ENCODE assay signal across 8 cellular contexts in genomic region chr6:72522735-72523141, GRCh38.
DNase-seq lines count a peak whose midpoint lies in the region; ATAC-seq and TF ChIP-seq lines count a peak whose summit lies in the region.

No MANE protein-coding gene starts in this region.

- H3K27me3 Mint-ChIP-seq in activated naive CD4-positive, alpha-beta T cell treated with anti-CD3 and anti-CD28 coated beads, Interleukin-2, amount 10 ng/mL, durations not matched to agents 7 days and 5 days = peaks cover 10% of the 10 kb centered on the region

- TF ChIP-seq CTCF in DOHH2 (IDR thresholded peaks at IDR 0.05; ENCODE audit: low read depth, low read length, poor library complexity, severe bottlenecking) = peak; percentile 53

- no peaks in the 10 kb centered on the region for H3K9me3 Mint-ChIP-seq in activated naive CD4-positive, alpha-beta T cell treated with anti-CD3 and anti-CD28 coated beads, Interleukin-2, amount 10 ng/mL, durations not matched to agents 7 days and 5 days

- no peaks in the 10 kb centered on the region for H3K9me3 ChIP-seq in DOHH2 (ENCODE audit: control insufficient read depth, insufficient read depth, low read length)

- H3K36me3 ChIP-seq in DOHH2 (ENCODE audit: control insufficient read depth, low read length) = no peaks in the 10 kb centered on the region

- no peaks in the 10 kb centered on the region for H3F3A ChIP-seq in DOHH2 (ENCODE audit: control insufficient read depth, insufficient read depth)

- no peak overlapping the region for H3K4me3 ChIP-seq in DOHH2 (ENCODE audit: low read length)
- no peak overlapping the region for H3K4me3 ChIP-seq in Jurkat, Clone E6-1 (ENCODE audit: low read length)

- no peaks in the 10 kb centered on the region for H3K36me3 Mint-ChIP-seq in activated naive CD4-positive, alpha-beta T cell treated with anti-CD3 and anti-CD28 coated beads, Interleukin-2, amount 10 ng/mL, durations not matched to agents 7 days and 5 days

- no peaks in the 10 kb centered on the region for H3K4me1 Mint-ChIP-seq in activated naive CD4-positive, alpha-beta T cell treated with anti-CD3 and anti-CD28 coated beads, Interleukin-2, amount 10 ng/mL, durations not matched to agents 7 days and 5 days

- no peak overlapping the region for H3K27ac Mint-ChIP-seq in activated naive CD4-positive, alpha-beta T cell treated with anti-CD3 and anti-CD28 coated beads, Interleukin-2, amount 10 ng/mL, durations not matched to agents 7 days and 5 days

- H3K4me3 Mint-ChIP-seq in activated naive CD4-positive, alpha-beta T cell treated with anti-CD3 and anti-CD28 coated beads, Interleukin-2, amount 10 ng/mL, durations not matched to agents 7 days and 5 days = no peak overlapping the region

- DNase-seq in Jurkat, Clone E6-1 (ENCODE audit: low read depth, low spot score) = peak; percentile 19
- peak; percentile 29 for DNase-seq in activated naive CD4-positive, alpha-beta T cell treated with anti-CD3 and anti-CD28 coated beads, Interleukin-2, amount 10 ng/mL, durations not matched to agents 7 days and 5 days
- DNase-seq in left lobe of liver (ENCODE audit: low spot score) = no peak
- DNase-seq in dermis blood vessel endothelial cell = no peak
- DNase-seq in GOT3 (lab: John Stamatoyannopoulos, UW) = no peak
- no peak for DNase-seq in SKM-1 (lab: John Stamatoyannopoulos, UW; ENCODE audit: unreplicated experiment)

- no peak overlapping the region for H3K27ac ChIP-seq in DOHH2 (ENCODE audit: low read depth, low read length)

- H3K4me2 ChIP-seq in DOHH2 (ENCODE audit: low read length) = no peak overlapping the region

- H3K4me1 ChIP-seq in DOHH2 (ENCODE audit: control insufficient read depth, low read length) = no peaks in the 10 kb centered on the region

- H4K20me1 ChIP-seq in DOHH2 (ENCODE audit: control insufficient read depth, insufficient read depth, low read depth, low read length) = no peaks in the 10 kb centered on the region

- H3K9me2 ChIP-seq in DOHH2 (replicated peaks; ENCODE audit: control insufficient read depth, low read length) = no peaks in the 10 kb centered on the region

- H3K27me3 ChIP-seq in DOHH2 (ENCODE audit: control insufficient read depth, low read length) = no peaks in the 10 kb centered on the region

- H3K79me2 ChIP-seq in DOHH2 (ENCODE audit: control insufficient read depth, low read length) = no peaks in the 10 kb centered on the region

- peak; percentile 76 for ATAC-seq in GM21367 (IDR thresholded peaks at IDR 0.05; ENCODE audit: unreplicated experiment)
- no peak for ATAC-seq in left lobe of liver

- CTCF ChIA-PET in activated naive CD4-positive, alpha-beta T cell treated with anti-CD3 and anti-CD28 coated beads, Interleukin-2, amount 10 ng/mL, durations not matched to agents 7 days and 5 days (lab: Charles Lee) = interaction anchor here (1.3 to 2.4 kb wide), 2 partner anchors 57 to 111 kb away, joined by 3 to 9 read pairs; no protein-coding TSS in a partner anchor

Comparison
In these comparisons a context has a peak if more than half of its experiments do, and no peak if none do; other contexts are left out.
1. DNase-seq: peak in Jurkat, Clone E6-1 (single experiment) and activated naive CD4-positive, alpha-beta T cell treated with anti-CD3 and anti-CD28 coated beads, Interleukin-2, amount 10 ng/mL, durations not matched to agents 7 days and 5 days (single experiment); none in left lobe of liver (single experiment), dermis blood vessel endothelial cell (single experiment), GOT3 (single experiment) and SKM-1 (single experiment).